19 cellular contexts compared by ENCODE assay signal in genomic region chr22:31898406-31898805, GRCh38. TPM values are rescaled to one million over a fixed set of nuclear protein-coding genes. Genes with fewer than 3 reads are reported as not detected.
DNase-seq lines count a peak whose midpoint lies in the region; ATAC-seq lines count a peak whose summit lies in the region.
"Had no signal": no experiment of that assay in that cellular context is flagged by ENCODE, and none has a peak within 500 bp of the region (broad histone marks: within the 10 kb centered on the region; RNA-seq: fewer than 3 reads in every experiment).

No MANE protein-coding gene starts in this region.

- H3K36me3 ChIP-seq in mesodermal cell (ENCODE audit: control insufficient read depth, insufficient read depth, low read length) (peaks cover 9% of the 10 kb centered on the region), trophoblast cell (ENCODE audit: control insufficient read depth in 1 of 2, insufficient read depth in 2 of 2, low read length in 2 of 2) (peaks cover 10 to 17% of the 10 kb centered on the region in 2 experiments), aorta (ENCODE audit: control insufficient read depth in 1 of 2, insufficient read depth in 2 of 2, low read length in 1 of 2) (peaks cover 4 to 14% of the 10 kb centered on the region in 2 donors)

- H4K8ac ChIP-seq in trophoblast cell (ENCODE audit: low read depth, low read length) = no peak overlapping the region

- H3K9ac ChIP-seq in trophoblast cell (ENCODE audit: low read length) = no peak overlapping the region

- peak overlapping the region; percentile 92 for H3K27ac ChIP-seq in cingulate gyrus (ENCODE audit: low read depth, low read length)
- peak overlapping the region; percentile 41 for H3K27ac ChIP-seq in mesodermal cell (ENCODE audit: low read depth, low read length, severe bottlenecking)
- no peak overlapping the region for H3K27ac ChIP-seq in trophoblast cell (ENCODE audit: low read depth, low read length)
- no peak overlapping the region for H3K27ac ChIP-seq in aorta (ENCODE audit: low read depth in 1 of 2, low read length in 2 of 2)

- H3K79me2 ChIP-seq in trophoblast cell (ENCODE audit: control insufficient read depth, insufficient read depth, low read length, poor library complexity) = no peaks in the 10 kb centered on the region

- H3K4ac ChIP-seq in trophoblast cell (ENCODE audit: low read depth, low read length) = no peak overlapping the region

- H3K9me3 ChIP-seq in mesodermal cell (ENCODE audit: control insufficient read depth, low read length) (no peaks in the 10 kb centered on the region), trophoblast cell (ENCODE audit: insufficient read depth, low read depth, low read length) (no peaks in the 10 kb centered on the region), aorta (ENCODE audit: control insufficient read depth, low read length) (no peaks in the 10 kb centered on the region)

- H4K91ac ChIP-seq in trophoblast cell (ENCODE audit: low read depth, low read length) = no peak overlapping the region

- no peak overlapping the region for H2AK5ac ChIP-seq in trophoblast cell (ENCODE audit: low read length)

- peak in 1 of 2 donors; percentile 29 for DNase-seq in trophoblast cell
- no peak for DNase-seq in aorta
- no peak for DNase-seq in stimulated activated CD4-positive, alpha-beta T cell treated with anti-CD3 and anti-CD28 coated beads, Interleukin-1b, Interleukin-23, amount 100 ng/mL, for 48 hours
- no peak for DNase-seq in cerebellar nuclear complex (lab: John Stamatoyannopoulos, UW)
- DNase-seq: ACHN, DMS53, NCI-H1105 treated with DMSO at 0.1 percent for 48 hours, NCI-H1694 treated with DMSO at 0.1 percent for 48 hours, NCI-H2227 treated with DMSO at 0.1 percent for 48 hours, NCI-H510A treated with DMSO at 0.1 percent for 48 hours, NCI-H774, OCI-M1, RPMI8226, SHP77 treated with DMSO at 0.1 percent for 48 hours had no signal

- no peak overlapping the region for H4K12ac ChIP-seq in trophoblast cell (ENCODE audit: low read depth, low read length)

- H3K4me2 ChIP-seq in trophoblast cell (ENCODE audit: low read length) = no peak overlapping the region

- H3K4me1 ChIP-seq in mesodermal cell (ENCODE audit: control insufficient read depth, insufficient read depth, low read length, poor library complexity, severe bottlenecking) (peaks cover 22% of the 10 kb centered on the region), trophoblast cell (ENCODE audit: control insufficient read depth in 1 of 2, insufficient read depth in 2 of 2, low read length in 2 of 2) (no peaks in the 10 kb centered on the region), aorta (ENCODE audit: control insufficient read depth in 1 of 2, insufficient read depth in 2 of 2, low read length in 2 of 2) (no peaks in the 10 kb centered on the region)

- intact Hi-C loops in aorta (cut with DNase I) = no loop called here

- no peaks in the 10 kb centered on the region for H3K27me3 ChIP-seq in trophoblast cell (ENCODE audit: insufficient read depth, low read length)
- H3K27me3 ChIP-seq in aorta (ENCODE audit: control insufficient read depth in 1 of 2, insufficient read depth in 2 of 2, low read length in 1 of 2) = no peaks in the 10 kb centered on the region

- H2BK120ac ChIP-seq in trophoblast cell (ENCODE audit: insufficient read depth, low read length, poor library complexity) = peak overlapping the region; percentile 5

- no peak overlapping the region for H3K23ac ChIP-seq in trophoblast cell (ENCODE audit: low read length)

- no peak overlapping the region for H2AFZ ChIP-seq in trophoblast cell (ENCODE audit: insufficient read depth, low read length, poor library complexity)

- no peak overlapping the region for H3K18ac ChIP-seq in trophoblast cell (ENCODE audit: low read length)

- WGBS in mesodermal cell (ENCODE audit: insufficient coverage in 2 of 2), 2 experiments = 91 to 95% methylated on average over 5 of the region's 7 CpGs
- no CpG with 5 or more reads among the region's 7 CpGs for WGBS in trophoblast cell (ENCODE audit: extremely low coverage, insufficient coverage, insufficient read length)
- WGBS in aorta, 2 donors = 77 to 79% methylated on average over 7 of the region's 7 CpGs

- ATAC-seq in aorta (ENCODE audit: low FRiP score) (no peak), HG03175 (IDR thresholded peaks at IDR 0.05; ENCODE audit: unreplicated experiment) (no peak)
- ATAC-seq: GM12878, K562 had no signal

- no peak overlapping the region for H3K14ac ChIP-seq in trophoblast cell (ENCODE audit: low read length)

- H3K4me3 ChIP-seq in mesodermal cell (ENCODE audit: extremely low read depth, insufficient read depth, low read length, poor library complexity, severe bottlenecking) (no peak overlapping the region), trophoblast cell (ENCODE audit: low read depth, low read length) (no peak overlapping the region), aorta (ENCODE audit: low read length in 2 of 2) (no peak overlapping the region)
- H3K4me3 ChIP-seq: GM12878, K562 had no signal

- H2BK5ac ChIP-seq in trophoblast cell (ENCODE audit: low read depth, low read length, poor library complexity) = no peak overlapping the region

- no peak overlapping the region for H2BK12ac ChIP-seq in trophoblast cell (ENCODE audit: low read length)

- H3K79me1 ChIP-seq in trophoblast cell (ENCODE audit: low read length) = no peaks in the 10 kb centered on the region

RNA-seq across cellular contexts. Expression of gene YWHAH, which starts 45.9 kb away (rescaled TPM):
- polyA plus RNA-seq in mesodermal cell (2013, experiment 1 of 2) = 175 TPM
- polyA plus RNA-seq in mesodermal cell (2013, experiment 2 of 2) = 161 TPM
- polyA plus RNA-seq in trophoblast cell (2013) = 139 TPM in 2 replicates
- 100 to 1,000 TPM; 207 to 538 TPM for total RNA-seq in aorta
- polyA plus RNA-seq in aorta = 100 to 1,000 TPM in 1 of 2 donors, 10 to 100 TPM in 1; 82.8 to 179 TPM

Comparison
In these comparisons a context has a peak if more than half of its experiments do, and no peak if none do; other contexts are left out.
1. H3K27ac ChIP-seq: peak in cingulate gyrus (single experiment) and mesodermal cell (single experiment); none in trophoblast cell (single experiment) and aorta (0 of 2).